1 cellular context compared by ENCODE assay signal in genomic region chr1:20947409-20947808, GRCh38.
TF ChIP-seq lines count a peak whose summit lies in the region.

No MANE protein-coding gene starts in this region.

TF ChIP-seq in K562, 482 proteins besides CTCF, POLR2A, EP300 and RAD21 (continued from another document):
- TF ChIP-seq, protein P1, sequence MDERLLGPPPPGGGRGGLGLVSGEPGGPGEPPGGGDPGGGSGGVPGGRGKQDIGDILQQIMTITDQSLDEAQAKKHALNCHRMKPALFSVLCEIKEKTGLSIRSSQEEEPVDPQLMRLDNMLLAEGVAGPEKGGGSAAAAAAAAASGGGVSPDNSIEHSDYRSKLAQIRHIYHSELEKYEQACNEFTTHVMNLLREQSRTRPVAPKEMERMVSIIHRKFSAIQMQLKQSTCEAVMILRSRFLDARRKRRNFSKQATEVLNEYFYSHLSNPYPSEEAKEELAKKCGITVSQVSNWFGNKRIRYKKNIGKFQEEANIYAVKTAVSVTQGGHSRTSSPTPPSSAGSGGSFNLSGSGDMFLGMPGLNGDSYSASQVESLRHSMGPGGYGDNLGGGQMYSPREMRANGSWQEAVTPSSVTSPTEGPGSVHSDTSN (CRISPR knock-in tag; IDR thresholded peaks at IDR 0.05; ENCODE audit: low read depth) = no peak
- TF ChIP-seq, protein P1 (tag; conservative IDR thresholded peaks at IDR 0.05; ENCODE audit: low read depth) = no peak
- TF ChIP-seq ZNF277 (CRISPR knock-in tag; IDR thresholded peaks at IDR 0.05; ENCODE audit: borderline replicate concordance) = no peak
- TF ChIP-seq ZNF707 (CRISPR knock-in tag; conservative IDR thresholded peaks at IDR 0.05) = no peak
- TF ChIP-seq, protein P2, sequence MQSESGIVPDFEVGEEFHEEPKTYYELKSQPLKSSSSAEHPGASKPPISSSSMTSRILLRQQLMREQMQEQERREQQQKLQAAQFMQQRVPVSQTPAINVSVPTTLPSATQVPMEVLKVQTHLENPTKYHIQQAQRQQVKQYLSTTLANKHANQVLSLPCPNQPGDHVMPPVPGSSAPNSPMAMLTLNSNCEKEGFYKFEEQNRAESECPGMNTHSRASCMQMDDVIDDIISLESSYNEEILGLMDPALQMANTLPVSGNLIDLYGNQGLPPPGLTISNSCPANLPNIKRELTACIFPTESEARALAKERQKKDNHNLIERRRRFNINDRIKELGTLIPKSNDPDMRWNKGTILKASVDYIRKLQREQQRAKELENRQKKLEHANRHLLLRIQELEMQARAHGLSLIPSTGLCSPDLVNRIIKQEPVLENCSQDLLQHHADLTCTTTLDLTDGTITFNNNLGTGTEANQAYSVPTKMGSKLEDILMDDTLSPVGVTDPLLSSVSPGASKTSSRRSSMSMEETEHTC (IDR thresholded peaks at IDR 0.05) = no peak
